ENCODE assay signal across 14 cellular contexts in the genomic region with DNA sequence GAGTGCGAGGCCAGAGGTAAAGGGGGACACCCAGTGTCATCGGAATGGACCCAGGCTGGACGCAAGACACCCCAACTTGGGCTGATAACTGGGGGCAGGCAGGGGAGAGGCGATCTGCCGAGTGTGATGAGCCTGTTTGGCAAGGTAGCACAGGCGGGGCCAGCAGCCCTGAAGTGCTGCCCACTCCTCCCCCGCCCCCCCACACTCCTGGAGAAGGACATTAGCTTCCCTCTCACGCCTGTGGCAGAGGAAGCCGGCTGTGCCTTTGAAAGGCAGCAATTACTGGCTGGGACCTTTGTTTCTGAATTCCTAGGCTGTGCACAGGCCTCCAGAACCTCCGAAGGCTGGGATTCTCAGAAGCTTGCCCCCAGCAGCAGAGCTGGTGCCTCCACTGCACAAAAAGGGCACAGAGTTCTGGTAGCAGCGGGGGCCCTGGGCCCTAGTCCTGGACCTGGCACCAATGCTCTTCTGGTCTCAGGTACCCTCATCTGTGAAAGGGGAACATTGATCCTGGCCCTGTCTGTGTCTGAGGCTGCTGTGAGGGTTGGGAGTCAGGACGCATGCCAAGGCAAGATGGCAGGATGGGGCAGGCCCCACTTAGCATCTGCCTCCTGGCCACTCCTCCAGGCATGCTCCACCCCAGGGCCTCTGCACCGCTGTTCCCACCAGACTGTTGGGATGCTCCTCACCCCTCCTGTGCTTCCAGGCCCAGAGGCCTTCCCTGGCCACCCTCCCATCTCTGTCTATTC. TPM values are rescaled to one million over a fixed set of nuclear protein-coding genes. Genes with fewer than 3 reads are reported as not detected.
DNase-seq lines count a peak whose midpoint lies in the region; ATAC-seq and TF ChIP-seq lines count a peak whose summit lies in the region.
"Had no signal": no experiment of that assay in that cellular context is flagged by ENCODE, and none has a peak within 500 bp of the region (broad histone marks: within the 10 kb centered on the region; RNA-seq: fewer than 3 reads in every experiment).

No MANE protein-coding gene starts in this region.

- no peak overlapping the region for H3K4me3 Mint-ChIP-seq in T-cell
- H3K4me3 Mint-ChIP-seq: T-helper 2 cell treated with Interferon-gamma antibody and Interleukin-4, amounts not matched to agents 5 μg/mL and 100 μg/mL, for 36 hours had no signal

- POLR2A ChIA-PET in T-cell (lab: Charles Lee) = no interaction called here

- no peaks in the 10 kb centered on the region for H3K9me3 Mint-ChIP-seq in T-cell
- H3K9me3 Mint-ChIP-seq: T-helper 2 cell treated with Interferon-gamma antibody and Interleukin-4, amounts not matched to agents 5 μg/mL and 100 μg/mL, for 36 hours had no signal

- H3K79me2 ChIP-seq in DND-41 (ENCODE audit: insufficient read depth, low read length) = no peaks in the 10 kb centered on the region
- H3K79me2 ChIP-seq: hepatocyte had no signal

- H3K9me3 ChIP-seq in DND-41 (ENCODE audit: insufficient read depth, low read length, severe bottlenecking) = no peaks in the 10 kb centered on the region
- H3K9me3 ChIP-seq: BE2C, body of pancreas had no signal

- H3K4me1 ChIP-seq in DND-41 (ENCODE audit: insufficient read depth, low read length) = peaks cover 69% of the 10 kb centered on the region
- H3K4me1 ChIP-seq: body of pancreas had no signal

- H2AFZ ChIP-seq in DND-41 (ENCODE audit: low read depth, low read length) = 0 out of 2 replicates have a peak overlapping the region, but pooled peaks have one; percentile 3
- H2AFZ ChIP-seq: hepatocyte had no signal

- peak overlapping the region; percentile 18 for H3K9ac ChIP-seq in DND-41 (ENCODE audit: low read depth, low read length)

- no peaks in the 10 kb centered on the region for H3K36me3 ChIP-seq in DND-41 (ENCODE audit: insufficient read depth, low read length)
- H3K36me3 ChIP-seq: BE2C had no signal

- H3K36me3 Mint-ChIP-seq in T-cell = no peaks in the 10 kb centered on the region

- no peaks in the 10 kb centered on the region for H3K27me3 Mint-ChIP-seq in T-cell

- H3K27me3 ChIP-seq in DND-41 (ENCODE audit: insufficient read depth, low read length, poor library complexity) = no peaks in the 10 kb centered on the region
- H3K27me3 ChIP-seq: BE2C, body of pancreas, hepatocyte had no signal

- H3K27ac ChIP-seq in DND-41 (ENCODE audit: low read length) = peak overlapping the region; percentile 81
- H3K27ac ChIP-seq: body of pancreas, hepatocyte had no signal

- no peak overlapping the region for H3K27ac Mint-ChIP-seq in T-cell
- H3K27ac Mint-ChIP-seq: T-helper 2 cell treated with Interferon-gamma antibody and Interleukin-4, amounts not matched to agents 5 μg/mL and 100 μg/mL, for 36 hours had no signal

- H3K4me1 Mint-ChIP-seq in T-cell = peaks cover 23 to 40% (median 39%) of the 10 kb centered on the region in 3 donors

- no peak for DNase-seq in DND-41
- peak; percentile 47 for DNase-seq in NCI-H2227 treated with DMSO at 0.1 percent for 48 hours (lab: John Stamatoyannopoulos, UW)
- peak in 29 of 51 donors; percentile 16 to 77 (median 56) for DNase-seq in hypothalamus (lab: John Stamatoyannopoulos, UW)
- peak; percentile 66 for DNase-seq in pons (ENCODE audit: low spot score)
- DNase-seq in T-cell = no peak
- no peak for DNase-seq in stimulated activated CD4-positive, alpha-beta T cell treated with anti-CD3 and anti-CD28 coated beads, Interleukin-4, amount 100 ng/mL, for 24 hours
- DNase-seq: activated CD4-positive, CD25-positive, alpha-beta regulatory T cell treated with anti-CD3 and anti-CD28 coated beads, Interleukin-2, amount 50 U/mL, for 72 hours; activated naive CD4-positive, alpha-beta T cell treated with Interleukin-2 at 50 U/mL for 16 hours; BE2C; body of pancreas; stimulated activated CD4-positive, alpha-beta T cell treated with anti-CD3 and anti-CD28 coated beads, Interleukin-15, amount 100 ng/mL, for 24 hours had no signal

- TF ChIP-seq CTCF in DND-41 (IDR thresholded peaks at IDR 0.05; ENCODE audit: borderline replicate concordance, extremely low read depth, low read length, poor library complexity, severe bottlenecking) = no peak

- H3K4me3 ChIP-seq in DND-41 (ENCODE audit: low read depth in 1 of 2, low read length in 2 of 2) = no peak overlapping the region
- H3K4me3 ChIP-seq: body of pancreas, hepatocyte had no signal

- CTCF ChIA-PET in T-cell (lab: Charles Lee) = interaction anchor here (0.6 to 1.8 kb wide), 2 partner anchors 33 to 47 kb away, joined by 3 to 4 read pairs; no protein-coding TSS in a partner anchor

- ATAC-seq in DND-41 (ENCODE audit: insufficient read depth, low read depth) (peak; percentile 32), T-cell (replicated peaks in 1 of 4) (no peak), HG02763 (IDR thresholded peaks at IDR 0.05; ENCODE audit: unreplicated experiment) (no peak)
- ATAC-seq: body of pancreas had no signal

- no peaks in the 10 kb centered on the region for H4K20me1 ChIP-seq in DND-41 (ENCODE audit: insufficient read depth, low read length)

- peak overlapping the region; percentile 13 for H3K4me2 ChIP-seq in DND-41 (ENCODE audit: insufficient read depth, low read length)
- H3K4me2 ChIP-seq: hepatocyte had no signal

RNA-seq across cellular contexts. Expression of a gene that starts 28.6 kb away (rescaled TPM):
- 100 to 1,000 TPM in 1 of 5 donors, 10 to 100 TPM in 4; 73.7 to 113 (median 86.9) TPM for total RNA-seq in T-cell

Comparison
In these comparisons a context has a peak if more than half of its experiments do, and no peak if none do; other contexts are left out.
1. DNase-seq: peak in NCI-H2227 treated with DMSO at 0.1 percent for 48 hours (single experiment), hypothalamus (29 of 51) and pons (single experiment); none in DND-41 (single experiment), T-cell (0 of 34) and stimulated activated CD4-positive, alpha-beta T cell treated with anti-CD3 and anti-CD28 coated beads, Interleukin-4, amount 100 ng/mL, for 24 hours (single experiment).